In genomic region chr5:176996780-176997179, GRCh38 we compare ENCODE assay signal across 1 cellular context.
TF ChIP-seq lines count a peak whose summit lies in the region.

No MANE protein-coding gene starts in this region.

TF ChIP-seq in WTC11, 78 proteins besides CTCF, POLR2A, EP300 and RAD21 (continued from another document):
- TF ChIP-seq, protein P1, sequence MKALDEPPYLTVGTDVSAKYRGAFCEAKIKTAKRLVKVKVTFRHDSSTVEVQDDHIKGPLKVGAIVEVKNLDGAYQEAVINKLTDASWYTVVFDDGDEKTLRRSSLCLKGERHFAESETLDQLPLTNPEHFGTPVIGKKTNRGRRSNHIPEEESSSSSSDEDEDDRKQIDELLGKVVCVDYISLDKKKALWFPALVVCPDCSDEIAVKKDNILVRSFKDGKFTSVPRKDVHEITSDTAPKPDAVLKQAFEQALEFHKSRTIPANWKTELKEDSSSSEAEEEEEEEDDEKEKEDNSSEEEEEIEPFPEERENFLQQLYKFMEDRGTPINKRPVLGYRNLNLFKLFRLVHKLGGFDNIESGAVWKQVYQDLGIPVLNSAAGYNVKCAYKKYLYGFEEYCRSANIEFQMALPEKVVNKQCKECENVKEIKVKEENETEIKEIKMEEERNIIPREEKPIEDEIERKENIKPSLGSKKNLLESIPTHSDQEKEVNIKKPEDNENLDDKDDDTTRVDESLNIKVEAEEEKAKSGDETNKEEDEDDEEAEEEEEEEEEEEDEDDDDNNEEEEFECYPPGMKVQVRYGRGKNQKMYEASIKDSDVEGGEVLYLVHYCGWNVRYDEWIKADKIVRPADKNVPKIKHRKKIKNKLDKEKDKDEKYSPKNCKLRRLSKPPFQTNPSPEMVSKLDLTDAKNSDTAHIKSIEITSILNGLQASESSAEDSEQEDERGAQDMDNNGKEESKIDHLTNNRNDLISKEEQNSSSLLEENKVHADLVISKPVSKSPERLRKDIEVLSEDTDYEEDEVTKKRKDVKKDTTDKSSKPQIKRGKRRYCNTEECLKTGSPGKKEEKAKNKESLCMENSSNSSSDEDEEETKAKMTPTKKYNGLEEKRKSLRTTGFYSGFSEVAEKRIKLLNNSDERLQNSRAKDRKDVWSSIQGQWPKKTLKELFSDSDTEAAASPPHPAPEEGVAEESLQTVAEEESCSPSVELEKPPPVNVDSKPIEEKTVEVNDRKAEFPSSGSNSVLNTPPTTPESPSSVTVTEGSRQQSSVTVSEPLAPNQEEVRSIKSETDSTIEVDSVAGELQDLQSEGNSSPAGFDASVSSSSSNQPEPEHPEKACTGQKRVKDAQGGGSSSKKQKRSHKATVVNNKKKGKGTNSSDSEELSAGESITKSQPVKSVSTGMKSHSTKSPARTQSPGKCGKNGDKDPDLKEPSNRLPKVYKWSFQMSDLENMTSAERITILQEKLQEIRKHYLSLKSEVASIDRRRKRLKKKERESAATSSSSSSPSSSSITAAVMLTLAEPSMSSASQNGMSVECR (CRISPR knock-in tag; IDR thresholded peaks at IDR 0.05; ENCODE audit: borderline replicate concordance) = no peak
- TF ChIP-seq E2F1 (CRISPR knock-in tag; IDR thresholded peaks at IDR 0.05) (no peak), ETV6 (CRISPR knock-in tag; IDR thresholded peaks at IDR 0.05) (no peak), HMGA2 (CRISPR knock-in tag; IDR thresholded peaks at IDR 0.05) (no peak), FOXP1 (CRISPR knock-in tag; IDR thresholded peaks at IDR 0.05; ENCODE audit: borderline replicate concordance) (no peak), RELA (CRISPR knock-in tag; IDR thresholded peaks at IDR 0.05; ENCODE audit: borderline replicate concordance) (no peak), TEAD1 (CRISPR knock-in tag; IDR thresholded peaks at IDR 0.05) (no peak), ELF4 (CRISPR knock-in tag; IDR thresholded peaks at IDR 0.05; ENCODE audit: low read depth) (no peak), MXD4 (CRISPR knock-in tag; IDR thresholded peaks at IDR 0.05; ENCODE audit: borderline replicate concordance) (no peak), ZMAT4 (CRISPR knock-in tag; IDR thresholded peaks at IDR 0.05) (no peak), NR3C1 (CRISPR knock-in tag; conservative IDR thresholded peaks at IDR 0.05; ENCODE audit: low read depth) (no peak)
- TF ChIP-seq, protein P2, sequence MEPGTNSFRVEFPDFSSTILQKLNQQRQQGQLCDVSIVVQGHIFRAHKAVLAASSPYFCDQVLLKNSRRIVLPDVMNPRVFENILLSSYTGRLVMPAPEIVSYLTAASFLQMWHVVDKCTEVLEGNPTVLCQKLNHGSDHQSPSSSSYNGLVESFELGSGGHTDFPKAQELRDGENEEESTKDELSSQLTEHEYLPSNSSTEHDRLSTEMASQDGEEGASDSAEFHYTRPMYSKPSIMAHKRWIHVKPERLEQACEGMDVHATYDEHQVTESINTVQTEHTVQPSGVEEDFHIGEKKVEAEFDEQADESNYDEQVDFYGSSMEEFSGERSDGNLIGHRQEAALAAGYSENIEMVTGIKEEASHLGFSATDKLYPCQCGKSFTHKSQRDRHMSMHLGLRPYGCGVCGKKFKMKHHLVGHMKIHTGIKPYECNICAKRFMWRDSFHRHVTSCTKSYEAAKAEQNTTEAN (CRISPR knock-in tag; IDR thresholded peaks at IDR 0.05) = no peak
TF ChIP-seq in WTC11: peak in this region for 0.
